ENCODE assay signal across 8 cellular contexts in the genomic region with DNA sequence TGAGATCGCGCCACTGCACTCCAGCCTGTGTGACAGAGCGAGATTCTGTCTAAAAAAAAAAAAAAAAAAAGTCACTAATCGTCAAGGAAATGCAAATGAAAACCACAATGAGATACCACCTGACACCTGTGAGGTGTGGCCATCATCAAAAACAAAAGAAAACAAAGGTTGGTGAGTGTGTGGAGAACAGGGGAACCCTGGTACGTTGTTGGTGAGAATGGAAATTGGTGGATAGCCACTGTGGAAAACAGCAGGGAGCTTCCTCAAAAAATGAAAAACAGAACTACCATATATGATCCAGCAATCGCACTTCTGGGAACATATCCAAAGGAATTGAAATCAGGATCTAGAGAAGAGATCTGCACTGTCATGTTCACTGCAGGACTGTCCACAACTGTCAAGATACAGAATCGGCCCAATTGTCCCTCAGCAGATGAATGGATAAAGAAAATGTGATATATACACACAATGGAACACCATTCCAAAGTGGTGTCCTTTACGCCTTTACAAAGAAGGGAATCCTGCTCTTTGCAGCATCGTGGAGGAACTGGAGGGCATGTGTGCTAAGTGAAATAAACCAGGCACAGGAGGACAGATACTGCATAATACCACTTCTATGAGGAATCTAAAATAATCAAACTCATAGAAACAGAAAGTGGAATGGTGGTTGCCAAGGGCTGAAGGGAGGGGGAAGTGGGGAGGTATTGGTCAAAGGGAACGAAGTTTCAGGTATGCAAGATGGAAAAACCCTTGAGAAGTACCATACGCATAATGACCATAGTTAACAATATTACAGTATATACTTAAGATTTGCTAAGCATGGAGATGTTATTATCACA.
DNase-seq lines count a peak whose midpoint lies in the region; ATAC-seq and TF ChIP-seq lines count a peak whose summit lies in the region.

No MANE protein-coding gene starts in this region.

- TF ChIP-seq CTCF in foreskin fibroblast (IDR thresholded peaks at IDR 0.05; ENCODE audit: low read depth, low read length) = no peak

- H3K4me3 ChIP-seq in BLaER1 treated with 17β-estradiol and CSF1 and Interleukin-3, amounts not matched to agents 10 nM and 100 nM = no peak overlapping the region
- H3K4me3 ChIP-seq in foreskin fibroblast (ENCODE audit: low read depth in 1 of 2, low read length in 2 of 2) = no peak overlapping the region

- H3K27me3 ChIP-seq in BLaER1 treated with 17β-estradiol and CSF1 and Interleukin-3, amounts not matched to agents 10 nM and 100 nM = no peaks in the 10 kb centered on the region

- peak; percentile 63 for ATAC-seq in GM19372 (IDR thresholded peaks at IDR 0.05; ENCODE audit: low read depth, unreplicated experiment)
- ATAC-seq in HG03135 (IDR thresholded peaks at IDR 0.05; ENCODE audit: unreplicated experiment) = peak; percentile 54
- peak; percentile 52 to 62 for ATAC-seq in activated naive CD4-positive, alpha-beta T cell treated with anti-CD3 and anti-CD28 coated beads, Interleukin-2, amount 50 U/mL, for 72 hours

- H3K36me3 ChIP-seq in BLaER1 treated with 17β-estradiol and CSF1 and Interleukin-3, amounts not matched to agents 10 nM and 100 nM = no peaks in the 10 kb centered on the region

- H3K4me2 ChIP-seq in BLaER1 treated with 17β-estradiol and CSF1 and Interleukin-3, amounts not matched to agents 10 nM and 100 nM = peak overlapping the region in 10 of 11 experiments; percentile 1 to 45 (median 24); a peak in 16 of 22 replicates

- H3K9ac ChIP-seq in BLaER1 treated with 17β-estradiol and CSF1 and Interleukin-3, amounts not matched to agents 10 nM and 100 nM = no peak overlapping the region

- peaks cover 0 to 7% (median 4%) of the 10 kb centered on the region in 11 experiments; a peak in 13 of 22 replicates for H3K9me3 ChIP-seq in BLaER1 treated with 17β-estradiol and CSF1 and Interleukin-3, amounts not matched to agents 10 nM and 100 nM (replicated peaks in 1 of 11)

- peaks cover 35 to 74% (median 57%) of the 10 kb centered on the region in 10 experiments for H3K4me1 ChIP-seq in BLaER1 treated with 17β-estradiol and CSF1 and Interleukin-3, amounts not matched to agents 10 nM and 100 nM

- H3K27ac ChIP-seq in BLaER1 treated with 17β-estradiol and CSF1 and Interleukin-3, amounts not matched to agents 10 nM and 100 nM = no peak overlapping the region

- H4K20me1 ChIP-seq in BLaER1 treated with 17β-estradiol and CSF1 and Interleukin-3, amounts not matched to agents 10 nM and 100 nM = peaks cover 0 to 12% (median 0%) of the 10 kb centered on the region in 11 experiments; a peak in 4 of 22 replicates

- no peak for DNase-seq in activated naive CD4-positive, alpha-beta T cell treated with anti-CD3 and anti-CD28 coated beads, Interleukin-2, amount 50 U/mL, for 72 hours (ENCODE audit: low spot score in 2 of 2)
- no peak for DNase-seq in NCI-H1048 (lab: John Stamatoyannopoulos, UW)
- no peak for DNase-seq in NCI-H1436 treated with DMSO at 0.1 percent for 48 hours (lab: John Stamatoyannopoulos, UW)
- DNase-seq in foreskin fibroblast = no peak
- no peak for DNase-seq in 8988T

- peaks cover 5% of the 10 kb centered on the region in 2 donors for H3K36me3 Mint-ChIP-seq in activated naive CD4-positive, alpha-beta T cell treated with anti-CD3 and anti-CD28 coated beads, Interleukin-2, amount 50 U/mL, for 72 hours

- no peaks in the 10 kb centered on the region for H3K9me3 Mint-ChIP-seq in activated naive CD4-positive, alpha-beta T cell treated with anti-CD3 and anti-CD28 coated beads, Interleukin-2, amount 50 U/mL, for 72 hours

- peak overlapping the region; percentile 18 to 84 for H3K27ac Mint-ChIP-seq in activated naive CD4-positive, alpha-beta T cell treated with anti-CD3 and anti-CD28 coated beads, Interleukin-2, amount 50 U/mL, for 72 hours
